Comparison of ENCODE assay signal across 1 cellular context in genomic region chr9:97830884-97831829, GRCh38.
TF ChIP-seq lines count a peak whose summit lies in the region.

No MANE protein-coding gene starts in this region.

TF ChIP-seq in GM23338, 12 proteins besides CTCF, POLR2A, EP300 and RAD21 (continued from another document):
- TF ChIP-seq ZNF462 (CRISPR knock-in tag; IDR thresholded peaks at IDR 0.05), result no peak
TF ChIP-seq in GM23338: peak in this region for 0.
